Comparison of ENCODE assay signal across 33 cellular contexts in the genomic region with DNA sequence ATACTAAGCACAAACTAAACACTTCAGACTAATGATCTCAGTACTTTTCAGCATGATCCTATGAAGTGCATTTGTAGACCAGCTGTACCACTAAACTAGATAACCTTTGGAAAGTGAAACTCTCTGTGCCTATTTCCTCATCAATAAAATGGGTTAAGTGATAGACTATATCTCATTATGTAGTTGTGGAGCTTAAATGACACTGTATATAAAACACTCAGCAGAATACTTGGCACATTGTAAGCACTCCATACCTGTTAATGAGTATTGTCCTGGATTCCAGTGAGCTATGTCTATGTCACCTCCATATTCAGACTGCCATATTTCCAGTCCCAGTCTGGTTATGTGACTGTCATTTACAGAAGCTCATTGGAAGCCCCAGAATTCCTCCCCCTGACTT. TPM values are rescaled to one million over a fixed set of nuclear protein-coding genes. Genes with fewer than 3 reads are reported as not detected.
"Had no signal": no experiment of that assay in that cellular context is flagged by ENCODE, and none has a peak within 500 bp of the region (broad histone marks: within the 10 kb centered on the region; RNA-seq: fewer than 3 reads in every experiment).

No MANE protein-coding gene starts in this region.

- DNase-seq: activated CD4-positive, alpha-beta memory T cell treated with anti-CD3 and anti-CD28 coated beads, Interleukin-2, amount 10 ng/mL, durations not matched to agents 7 days and 5 days; activated CD4-positive, alpha-beta T cell treated with anti-CD3 and anti-CD28 coated beads for 1 hour; activated CD4-positive, alpha-beta T cell treated with anti-CD3 and anti-CD28 coated beads for 36 hours; activated CD4-positive, alpha-beta T cell treated with anti-CD3 and anti-CD28 coated beads for 48 hours; activated CD4-positive, alpha-beta T cell treated with anti-CD3 and anti-CD28 coated beads, Interleukin-2, amount 10 ng/mL, durations not matched to agents 7 days and 5 days; activated CD4-positive, alpha-beta T cell treated with anti-CD3 and anti-CD28 coated beads, Interleukin-2, amount 50 U/mL, for 48 hours; activated CD4-positive, CD25-positive, alpha-beta regulatory T cell; activated CD8-positive, alpha-beta memory T cell treated with anti-CD3 and anti-CD28 coated beads for 24 hours; activated CD8-positive, alpha-beta memory T cell treated with anti-CD3 and anti-CD28 coated beads, Interleukin-2, amount 10 ng/mL, durations not matched to agents 7 days and 5 days; activated CD8-positive, alpha-beta memory T cell treated with anti-CD3 and anti-CD28 coated beads, Interleukin-2, amount 50 U/mL, for 48 hours; activated CD8-positive, alpha-beta T cell treated with anti-CD3 and anti-CD28 coated beads, Interleukin-2, amount 10 ng/mL, durations not matched to agents 7 days and 5 days; activated effector memory CD4-positive, alpha-beta T cell treated with Interleukin-2 at 50 U/mL for 16 hours; activated gamma-delta T cell; activated naive CD4-positive, alpha-beta T cell treated with anti-CD3 and anti-CD28 coated beads, Interleukin-2, amount 10 ng/mL, durations not matched to agents 7 days and 5 days; activated naive CD4-positive, alpha-beta T cell treated with Interleukin-2 at 50 U/mL for 16 hours; activated naive CD8-positive, alpha-beta T cell treated with anti-CD3 and anti-CD28 coated beads, Interleukin-2, amount 10 ng/mL, durations not matched to agents 7 days and 5 days; activated naive CD8-positive, alpha-beta T cell treated with anti-CD3 and anti-CD28 coated beads, Interleukin-2, amount 50 U/mL, for 24 hours; activated T-cell treated with anti-CD3 and anti-CD28 coated beads, Interleukin-2, amount 50 U/mL, for 24 hours; activated T-cell treated with anti-CD3 and anti-CD28 coated beads, Interleukin-2, amount 50 U/mL, for 48 hours; amygdala; anterior cingulate cortex; caudate nucleus; cerebellar nuclear complex; T-helper 1 cell; T-helper 2 cell; T-helper 9 cell; WERI-Rb-1 had no signal

- H3K27me3 ChIP-seq: ascending aorta, cardiac muscle cell had no signal

- ATAC-seq: activated CD4-positive, alpha-beta T cell treated with anti-CD3 and anti-CD28 coated beads for 36 hours; activated CD4-positive, CD25-positive, alpha-beta regulatory T cell treated with anti-CD3 and anti-CD28 coated beads, Interleukin-2, amount 50 U/mL, for 24 hours; activated CD8-positive, alpha-beta memory T cell treated with anti-CD3 and anti-CD28 coated beads, Interleukin-2, amount 10 ng/mL, durations not matched to agents 7 days and 5 days; activated CD8-positive, alpha-beta T cell treated with anti-CD3 and anti-CD28 coated beads, Interleukin-2, amount 10 ng/mL, durations not matched to agents 7 days and 5 days; activated naive CD8-positive, alpha-beta T cell treated with anti-CD3 and anti-CD28 coated beads, Interleukin-2, amount 50 U/mL, for 24 hours; WTC11 had no signal

- H3K4me3 ChIP-seq: ascending aorta, cardiac muscle cell had no signal

- H3K27ac ChIP-seq: ascending aorta, cardiac muscle cell, WERI-Rb-1 had no signal

RNA-seq across cellular contexts. Expression of a gene that starts 44.4 kb away (rescaled TPM):
- total RNA-seq: activated CD4-positive, alpha-beta memory T cell treated with anti-CD3 and anti-CD28 coated beads, Interleukin-2, amount 10 ng/mL, durations not matched to agents 7 days and 5 days; activated CD4-positive, alpha-beta T cell treated with anti-CD3 and anti-CD28 coated beads for 36 hours; activated CD4-positive, alpha-beta T cell treated with anti-CD3 and anti-CD28 coated beads, Interleukin-2, amount 10 ng/mL, durations not matched to agents 7 days and 5 days; activated CD8-positive, alpha-beta memory T cell treated with anti-CD3 and anti-CD28 coated beads, Interleukin-2, amount 10 ng/mL, durations not matched to agents 7 days and 5 days; activated CD8-positive, alpha-beta T cell treated with anti-CD3 and anti-CD28 coated beads, Interleukin-2, amount 10 ng/mL, durations not matched to agents 7 days and 5 days; activated naive CD8-positive, alpha-beta T cell treated with anti-CD3 and anti-CD28 coated beads, Interleukin-2, amount 10 ng/mL, durations not matched to agents 7 days and 5 days; activated T-helper 2 cell treated with anti-CD3 and anti-CD28 coated beads, Interferon-gamma antibody, Interleukin-2, Interleukin-4, amounts not matched to agents 10 μg/mL and 5 μg/mL and 100 μg/mL, durations not matched to agents 14 hours and 24 hours and 36 hours; bronchial epithelial cell had no signal
